ENCODE assay signal across 16 cellular contexts in genomic region chr20:64244281-64244805, GRCh38.
"Had no signal": no experiment of that assay in that cellular context is flagged by ENCODE, and none has a peak within 500 bp of the region (broad histone marks: within the 10 kb centered on the region; RNA-seq: fewer than 3 reads in every experiment).

No MANE protein-coding gene starts in this region.

- DNase-seq: activated CD4-positive, alpha-beta T cell treated with anti-CD3 and anti-CD28 coated beads, Interleukin-2, amount 10 ng/mL, durations not matched to agents 24 days and 14 days; activated naive CD4-positive, alpha-beta T cell treated with anti-CD3 and anti-CD28 coated beads, Interleukin-2, amount 50 U/mL, for 16 hours; erythroblast; gastrocnemius medialis; mucosa of descending colon; naive thymus-derived CD4-positive, alpha-beta T cell; small intestine; stimulated activated CD4-positive, alpha-beta T cell treated with anti-CD3 and anti-CD28 coated beads, Interleukin-4, amount 100 ng/mL, for 4 hours; stimulated activated CD8-positive, alpha-beta memory T cell treated with anti-CD3 and anti-CD28 coated beads, Interleukin-4, amount 100 ng/mL, for 48 hours; stimulated activated naive CD4-positive, alpha-beta T cell treated with Interleukin-2 at 50 U/mL for 16 hours; SW 1271; trophoblast cell had no signal

- H3K4me3 ChIP-seq: cardiac muscle cell, gastrocnemius medialis, mucosa of descending colon had no signal

- H3K9me3 ChIP-seq: gastrocnemius medialis, mucosa of descending colon, neutrophil had no signal

- H3K27ac ChIP-seq: cardiac muscle cell, gastrocnemius medialis, neutrophil had no signal

- H3K27me3 ChIP-seq: cardiac muscle cell, gastrocnemius medialis had no signal

- H3K36me3 ChIP-seq: cardiac muscle cell, gastrocnemius medialis, neutrophil had no signal

- ATAC-seq: activated T-helper 17 cell treated with anti-CD3 and anti-CD28 coated beads, Interleukin-2, amount 50 U/mL, for 72 hours; gastrocnemius medialis; mucosa of descending colon; naive thymus-derived CD4-positive, alpha-beta T cell; WTC11 had no signal

- H3K4me1 ChIP-seq: gastrocnemius medialis had no signal
